In the genomic region with DNA sequence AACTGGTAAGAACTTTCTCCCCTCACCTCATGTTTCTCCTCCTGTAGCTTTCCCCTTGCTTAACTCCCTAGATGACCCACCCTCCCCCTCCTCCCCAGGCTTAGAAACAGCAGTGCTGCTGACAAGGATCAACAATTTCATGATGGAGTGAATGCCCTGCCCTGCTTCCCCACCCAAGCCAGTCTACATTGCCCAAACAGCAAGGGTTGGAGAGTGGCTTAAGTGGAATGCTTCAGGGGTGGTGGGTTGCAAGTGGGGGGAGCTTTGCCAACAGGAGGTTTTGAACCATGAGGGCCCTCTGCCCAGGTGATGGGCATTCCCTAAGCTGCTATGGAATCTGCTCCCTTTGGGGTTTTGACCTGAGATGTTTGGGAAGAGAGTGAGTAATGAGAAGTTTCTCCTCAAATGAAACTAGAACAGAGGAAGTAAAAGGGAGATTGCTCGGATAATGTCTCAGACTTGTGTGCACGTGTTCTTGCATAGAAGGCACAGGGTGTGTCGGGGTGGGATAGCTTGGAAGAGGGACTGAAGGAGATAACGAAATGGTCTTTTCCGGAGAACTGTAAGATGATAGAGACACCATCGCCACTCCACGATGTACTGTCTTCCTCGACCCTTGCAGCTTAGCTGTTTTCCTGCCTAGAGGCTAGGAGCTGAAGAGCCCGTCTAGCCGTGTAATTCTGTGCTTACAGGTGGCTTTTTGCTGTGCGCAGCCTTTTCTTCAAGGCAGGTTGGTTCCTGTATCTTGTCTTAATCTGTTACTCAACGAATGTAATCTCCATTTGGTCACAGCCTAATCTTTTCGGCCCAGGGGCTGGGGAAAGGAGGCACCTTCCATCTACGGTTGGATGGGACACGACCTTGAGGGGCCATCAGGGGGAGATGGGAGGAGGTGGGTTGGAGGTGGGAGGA, we compare ENCODE assay signal across 8 cellular contexts. TPM values are rescaled to one million over a fixed set of nuclear protein-coding genes. Genes with fewer than 3 reads are reported as not detected.
DNase-seq lines count a peak whose midpoint lies in the region; ATAC-seq and TF ChIP-seq lines count a peak whose summit lies in the region.

No MANE protein-coding gene starts in this region.

- no peaks in the 10 kb centered on the region for H3K9me3 Mint-ChIP-seq in CD8-positive, alpha-beta T cell
- H3K9me3 Mint-ChIP-seq in nephron progenitor cell, result peaks cover 37% of the 10 kb centered on the region

- no peaks in the 10 kb centered on the region for H3K27me3 Mint-ChIP-seq in CD8-positive, alpha-beta T cell (ENCODE audit: low read depth)
- H3K27me3 Mint-ChIP-seq in nephron progenitor cell (ENCODE audit: low read depth, poor library complexity), result peaks cover 32% of the 10 kb centered on the region

- intact Hi-C loops in CD8-positive, alpha-beta T cell (cut with DNase I, micrococcal nuclease), result loop anchor here (1.0 to 5.0 kb wide), 6 partner anchors 30 to 301 kb away; partner anchors contain the start of genes IGBP1 (in 1 of the 2) and PDZD11 (in 1 of the 2)

- no peak overlapping the region for H3K27ac ChIP-seq in CD8-positive, alpha-beta T cell (ENCODE audit: low read depth, low read length)

- no peaks in the 10 kb centered on the region for H3K27me3 ChIP-seq in CD8-positive, alpha-beta T cell (ENCODE audit: insufficient read depth, low read length)
- no peaks in the 10 kb centered on the region for H3K27me3 ChIP-seq in MG63

- no peaks in the 10 kb centered on the region for H3K9me3 ChIP-seq in CD8-positive, alpha-beta T cell (ENCODE audit: low read length)
- no peaks in the 10 kb centered on the region for H3K9me3 ChIP-seq in MG63

- TF ChIP-seq CTCF in CD8-positive, alpha-beta T cell (IDR thresholded peaks at IDR 0.05), result no peak
- TF ChIP-seq CTCF in choroid plexus epithelial cell (conservative IDR thresholded peaks at IDR 0.05; ENCODE audit: low read depth, low read length), result no peak
- no peak for TF ChIP-seq CTCF in nephron progenitor cell (IDR thresholded peaks at IDR 0.05)

- peak overlapping the region; percentile 94 for H3K27ac Mint-ChIP-seq in CD8-positive, alpha-beta T cell
- no peak overlapping the region for H3K27ac Mint-ChIP-seq in nephron progenitor cell

- H3K4me1 Mint-ChIP-seq in CD8-positive, alpha-beta T cell (ENCODE audit: low read depth), result peaks cover 16% of the 10 kb centered on the region
- H3K4me1 Mint-ChIP-seq in nephron progenitor cell, result peaks cover 18% of the 10 kb centered on the region

- H3K36me3 ChIP-seq in CD8-positive, alpha-beta T cell (ENCODE audit: insufficient read depth, low read length), result no peaks in the 10 kb centered on the region
- H3K36me3 ChIP-seq in MG63, result no peaks in the 10 kb centered on the region

- no peak for DNase-seq in CD8-positive, alpha-beta T cell
- DNase-seq in MG63 (no peak), choroid plexus epithelial cell (ENCODE audit: low read depth) (no peak), nephron progenitor cell (no peak), LoVo (ENCODE audit: low spot score) (no peak), HPDE6-E6E7 (ENCODE audit: extremely low spot score) (no peak), medulla oblongata (ENCODE audit: extremely low spot score) (no peak)

- CTCF ChIA-PET in CD8-positive, alpha-beta T cell (lab: Charles Lee), result interaction anchor here (0.7 to 1.8 kb wide), 4 partner anchors 10 to 298 kb away, joined by 3 to 10 read pairs (median 8); partner anchors contain the start of gene GDPD2

- POLR2A ChIA-PET in CD8-positive, alpha-beta T cell (lab: Charles Lee), result interaction anchor here (0.6 to 2.3 kb wide), 4 partner anchors 19 to 300 kb away, joined by 3 to 7 read pairs (median 5); partner anchors contain the start of genes IGBP1, KIF4A and PDZD11

- H3K4me1 ChIP-seq in CD8-positive, alpha-beta T cell (ENCODE audit: insufficient read depth, low read length), result peaks cover 4% of the 10 kb centered on the region

- H3K36me3 Mint-ChIP-seq in CD8-positive, alpha-beta T cell, result peaks cover 3% of the 10 kb centered on the region
- no peaks in the 10 kb centered on the region for H3K36me3 Mint-ChIP-seq in nephron progenitor cell (ENCODE audit: low read depth)

- H3K4me3 ChIP-seq in CD8-positive, alpha-beta T cell (ENCODE audit: low read depth, low read length), result peak overlapping the region; percentile 70
- H3K4me3 ChIP-seq in MG63, result peak overlapping the region; percentile 60
- peak overlapping the region; percentile 74 for H3K4me3 ChIP-seq in choroid plexus epithelial cell (ENCODE audit: low read depth, low read length)

- H3K4me3 Mint-ChIP-seq in CD8-positive, alpha-beta T cell, result peak overlapping the region; percentile 90
- H3K4me3 Mint-ChIP-seq in nephron progenitor cell, result peak overlapping the region; percentile 92

- no peak for ATAC-seq in CD8-positive, alpha-beta T cell
- ATAC-seq in GM19035 (IDR thresholded peaks at IDR 0.05; ENCODE audit: unreplicated experiment), result no peak

RNA-seq across cellular contexts. Expression of gene GDPD2, which starts 10.1 kb away (rescaled TPM):
- total RNA-seq in CD8-positive, alpha-beta T cell, result not detected
- total RNA-seq in MG63 (2014; rRNA removed; shearing (Covaris generic); ENCODE audit: low replicate concordance), result 0.43 TPM in 1 of 2 replicates, not detected in the other

RNA-seq across cellular contexts. Expression of gene DLG3, which starts 11.4 kb away (rescaled TPM):
- total RNA-seq in CD8-positive, alpha-beta T cell, result 10 to 100 TPM; 11.0 to 12.8 TPM
- 1.5 and 1.9 TPM in 2 replicates for total RNA-seq in MG63 (2014; rRNA removed; shearing (Covaris generic); ENCODE audit: low replicate concordance)
